In the genomic region with DNA sequence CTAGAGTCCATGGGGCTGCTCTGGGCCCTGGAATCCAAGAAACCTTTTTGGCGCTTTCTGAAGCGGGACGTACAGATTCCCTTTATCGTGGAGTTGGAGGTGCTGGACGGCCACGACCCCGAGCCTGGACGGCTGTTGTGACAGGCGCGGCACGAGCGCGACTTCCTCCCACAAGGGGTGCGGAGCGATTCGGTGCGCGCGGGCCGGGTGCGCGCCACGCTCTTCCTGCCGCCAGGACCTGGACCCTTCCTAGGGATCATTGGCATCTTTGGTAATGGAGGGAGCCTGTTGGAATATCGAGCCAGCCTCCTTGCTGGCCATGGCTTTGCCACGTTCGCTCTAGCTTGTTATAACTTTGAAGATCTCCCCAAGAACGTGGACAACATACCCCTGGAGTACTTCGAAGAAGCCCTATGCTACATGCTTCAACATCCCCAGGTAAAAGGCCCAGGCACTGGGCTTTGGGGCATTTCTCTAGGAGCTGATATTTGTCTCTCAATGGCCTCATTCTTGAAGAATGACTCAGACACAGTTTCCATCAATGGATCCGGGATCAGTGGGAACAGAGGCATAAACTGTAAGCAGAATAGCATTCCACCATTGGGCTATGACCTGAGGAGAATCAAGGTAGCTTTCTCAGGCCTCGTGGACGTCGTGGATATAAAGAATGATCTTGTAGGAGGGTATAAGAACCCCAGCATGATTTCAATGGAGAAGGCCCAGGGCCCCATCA, we compare ENCODE assay signal across 10 cellular contexts. TPM values are rescaled to one million over a fixed set of nuclear protein-coding genes. Genes with fewer than 3 reads are reported as not detected.
DNase-seq lines count a peak whose midpoint lies in the region; ATAC-seq and TF ChIP-seq lines count a peak whose summit lies in the region.
"Had no signal": no experiment of that assay in that cellular context is flagged by ENCODE, and none has a peak within 500 bp of the region (broad histone marks: within the 10 kb centered on the region; RNA-seq: fewer than 3 reads in every experiment).

No MANE protein-coding gene starts in this region.

- CTCF ChIA-PET in MCF 10A (lab: Yijun Ruan, JAX), result no interaction called here

- POLR2A ChIA-PET in MCF 10A (lab: Yijun Ruan, JAX), result interaction anchor here (0.6 kb wide), 1 partner anchor 64 kb away, joined by 3 read pairs; no protein-coding TSS in a partner anchor

- no peak for TF ChIP-seq POLR2A in breast epithelium (IDR thresholded peaks at IDR 0.05)

- no peak for ATAC-seq in memory B cell (ENCODE audit: low read depth)
- no peak for ATAC-seq in upper lobe of right lung
- ATAC-seq in HG02610 (IDR thresholded peaks at IDR 0.05; ENCODE audit: unreplicated experiment), result no peak
- ATAC-seq in GM21825 (IDR thresholded peaks at IDR 0.05; ENCODE audit: unreplicated experiment), result no peak

- H3K9me3 ChIP-seq in breast epithelium, result peaks cover 0 to 3% of the 10 kb centered on the region in 2 donors
- no peaks in the 10 kb centered on the region for H3K9me3 ChIP-seq in upper lobe of right lung

- H3K27ac ChIP-seq in breast epithelium, result no peak overlapping the region
- peak overlapping the region in 18 of 59 donors; percentile 4 to 75 (median 48) for H3K27ac ChIP-seq in dorsolateral prefrontal cortex
- peak overlapping the region; percentile 17 for H3K27ac ChIP-seq in upper lobe of right lung
- H3K27ac ChIP-seq: KMS-11 had no signal

- no peak for TF ChIP-seq CTCF in breast epithelium (IDR thresholded peaks at IDR 0.05)
- TF ChIP-seq CTCF in MCF 10A (IDR thresholded peaks at IDR 0.05; ENCODE audit: unreplicated experiment), result no peak
- no peak for TF ChIP-seq CTCF in dorsolateral prefrontal cortex (IDR thresholded peaks at IDR 0.05 in 54 of 56, conservative IDR thresholded peaks at IDR 0.05 in 2 of 56; ENCODE audit: low read depth in 1 of 56, partially characterized antibody in 56 of 56)
- no peak for TF ChIP-seq CTCF in upper lobe of right lung (IDR thresholded peaks at IDR 0.05)

- no peaks in the 10 kb centered on the region for H3K27me3 ChIP-seq in breast epithelium
- H3K27me3 ChIP-seq in dorsolateral prefrontal cortex, result no peaks in the 10 kb centered on the region
- no peaks in the 10 kb centered on the region for H3K27me3 ChIP-seq in upper lobe of right lung

- peak overlapping the region; percentile 34 to 67 (median 55) for H3K4me3 ChIP-seq in breast epithelium
- peak overlapping the region; percentile 34 to 74 (median 60) for H3K4me3 ChIP-seq in dorsolateral prefrontal cortex
- H3K4me3 ChIP-seq in upper lobe of right lung, result peak overlapping the region; percentile 50

- DNase-seq in breast epithelium (ENCODE audit: low spot score in 2 of 2) (no peak), MCF 10A (ENCODE audit: unreplicated experiment) (no peak), dorsolateral prefrontal cortex (peak in 2 of 10 donors; percentile 20 to 43), memory B cell (ENCODE audit: low spot score in 2 of 2) (no peak), upper lobe of right lung (no peak), NCI-H345 treated with DMSO at 0.1 percent for 48 hours (lab: John Stamatoyannopoulos, UW; ENCODE audit: unreplicated experiment) (no peak)
- DNase-seq: SHP77 treated with DMSO at 0.1 percent for 48 hours had no signal

- H3K36me3 Mint-ChIP-seq in MCF 10A (ENCODE audit: insufficient read depth, unreplicated experiment) (no peaks in the 10 kb centered on the region), memory B cell (peaks cover 2% of the 10 kb centered on the region)

- H3K27ac Mint-ChIP-seq in MCF 10A (ENCODE audit: low read depth, unreplicated experiment) (no peak overlapping the region), memory B cell (no peak overlapping the region)

- H3K9me3 Mint-ChIP-seq in MCF 10A (ENCODE audit: unreplicated experiment) (peaks cover 12% of the 10 kb centered on the region), memory B cell (peaks cover 4% of the 10 kb centered on the region)

- no peaks in the 10 kb centered on the region for H3K36me3 ChIP-seq in breast epithelium
- H3K36me3 ChIP-seq in upper lobe of right lung, result no peaks in the 10 kb centered on the region

- H3K4me3 Mint-ChIP-seq in MCF 10A (ENCODE audit: unreplicated experiment), result no peak overlapping the region
- H3K4me3 Mint-ChIP-seq in memory B cell, result peak overlapping the region; percentile 24

- H3K4me1 ChIP-seq in breast epithelium (peaks cover 0 to 8% of the 10 kb centered on the region in 2 donors), upper lobe of right lung (peaks cover 9% of the 10 kb centered on the region)

- H3K4me1 Mint-ChIP-seq in MCF 10A (ENCODE audit: insufficient read depth, unreplicated experiment), result no peaks in the 10 kb centered on the region
- H3K4me1 Mint-ChIP-seq in memory B cell, result peaks cover 13% of the 10 kb centered on the region

- intact Hi-C loops in breast epithelium (cut with DNase I; ENCODE audit: low total_unique reads), result no loop called here
- intact Hi-C loops in MCF 10A (cut with micrococcal nuclease), result no loop called here
- intact Hi-C loops in dorsolateral prefrontal cortex (cut with DNase I), result no loop called here
- intact Hi-C loops in upper lobe of right lung (cut with DNase I), result no loop called here

- H3K27me3 Mint-ChIP-seq in MCF 10A (ENCODE audit: insufficient read depth, unreplicated experiment), result no peaks in the 10 kb centered on the region
- H3K27me3 Mint-ChIP-seq in memory B cell, result peaks cover 10% of the 10 kb centered on the region

- no TSS peak for BruUV-seq in MCF 10A (replicated peaks; lab: Mats Ljungman, UMichigan)

RNA-seq across cellular contexts. Expression of gene ZFP82, which starts 3.5 kb away (rescaled TPM):
- total RNA-seq in breast epithelium (10 to 100 TPM in 1 of 3 donors, 1 to 10 TPM in 2; 3.4 to 13.6 (median 9.5) TPM), MCF 10A (2022) (0.32 and 0.37 TPM in 2 replicates), dorsolateral prefrontal cortex (10 to 100 TPM in 119 of 120 experiments, 1 to 10 TPM in 1; 7.3 to 21.1 (median 13.8) TPM), upper lobe of right lung (5.4 TPM)

RNA-seq across cellular contexts. Expression of gene ZFP14, which starts 42.9 kb away (rescaled TPM):
- 10 to 100 TPM in 1 of 3 donors, 1 to 10 TPM in 2; 5.3 to 13.3 (median 8.5) TPM for total RNA-seq in breast epithelium
- total RNA-seq in MCF 10A (2022), result 1.5 and 1.7 TPM in 2 replicates
- 10 to 100 TPM; 12.3 to 23.4 (median 16.5) TPM for total RNA-seq in dorsolateral prefrontal cortex
- total RNA-seq in upper lobe of right lung, result 6.9 TPM
